15 cellular contexts compared by ENCODE assay signal in the genomic region with DNA sequence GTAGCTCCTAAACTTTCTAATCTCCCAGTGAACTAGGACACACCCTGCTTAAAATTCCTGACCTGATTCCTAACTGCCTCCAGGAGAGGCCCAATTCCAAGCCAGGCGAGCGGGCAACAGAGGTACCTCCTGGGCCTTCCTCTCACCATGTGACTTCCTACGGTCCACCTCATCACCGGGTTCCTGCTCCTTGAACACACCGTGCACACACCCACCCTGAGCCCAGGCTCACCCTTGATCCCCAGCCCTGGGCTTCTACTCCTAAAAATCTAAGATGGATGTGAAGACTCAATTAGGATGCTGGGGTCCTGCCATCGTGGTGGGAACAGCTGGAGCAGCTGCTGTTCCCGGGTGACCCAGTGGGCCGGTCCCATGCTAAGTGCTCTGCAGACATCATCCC.
"Had no signal": no experiment of that assay in that cellular context is flagged by ENCODE, and none has a peak within 500 bp of the region (broad histone marks: within the 10 kb centered on the region; RNA-seq: fewer than 3 reads in every experiment).

No MANE protein-coding gene starts in this region.

- ATAC-seq: activated CD8-positive, alpha-beta T cell treated with anti-CD3 and anti-CD28 coated beads for 36 hours; esophagus mucosa; left ventricle myocardium superior; natural killer cell treated with Interleukin-12 subunit alpha and Interleukin-12 subunit beta and Interleukin-15 and Interleukin-18, amount 100 ng/mL, for 72 hours had no signal

- H3K36me3 ChIP-seq: cardiac muscle cell, ovary, WERI-Rb-1 had no signal

- H3K9me3 ChIP-seq: ovary had no signal

- H3K4me3 ChIP-seq: cardiac muscle cell, ovary had no signal

- H3K27me3 ChIP-seq: cardiac muscle cell, ovary had no signal

- DNase-seq: activated CD4-positive, alpha-beta T cell treated with anti-CD3 and anti-CD28 coated beads for 4 hours; activated CD8-positive, alpha-beta T cell treated with anti-CD3 and anti-CD28 coated beads for 36 hours; activated naive CD4-positive, alpha-beta T cell treated with Interleukin-2 at 50 U/mL for 16 hours; activated T-cell treated with anti-CD3 and anti-CD28 coated beads, Interleukin-2, amount 50 U/mL, for 48 hours; hippocampal formation; left ventricle myocardium superior; SHP77; stimulated activated CD4-positive, alpha-beta T cell treated with anti-CD3 and anti-CD28 coated beads, Interleukin-2, amount 100 ng/mL, for 24 hours; trophoblast cell had no signal

- FAIRE-seq: keratinocyte had no signal
